8 cellular contexts compared by ENCODE assay signal in the genomic region with DNA sequence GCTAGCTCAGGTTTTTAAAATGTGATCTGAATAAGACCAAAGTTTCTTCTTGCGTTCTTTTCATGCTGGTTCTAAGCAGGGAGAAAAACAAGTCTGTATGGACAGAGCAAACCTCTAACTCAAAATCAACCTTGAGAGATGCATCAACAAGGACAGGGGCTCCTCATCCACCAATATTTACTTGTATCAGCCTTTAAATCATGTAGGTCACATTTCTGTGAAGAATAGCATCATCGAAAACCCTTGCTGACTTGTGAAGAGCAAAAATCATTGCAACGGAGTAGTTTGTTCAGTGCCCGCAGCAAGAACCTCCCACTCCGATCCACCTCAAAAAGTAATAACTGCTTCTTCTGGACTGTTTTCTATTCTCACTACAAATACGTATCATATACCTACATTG.
A peak's percentile ranks its signal among the peaks of the same experiment; 100 is the strongest.
DNase-seq lines count a peak whose midpoint lies in the region; ATAC-seq and TF ChIP-seq lines count a peak whose summit lies in the region.

No MANE protein-coding gene starts in this region.

- H3K4me3 ChIP-seq in fibroblast of pulmonary artery (replicated peaks; ENCODE audit: low read depth, low read length), result peak overlapping the region; percentile 81

- no peak for TF ChIP-seq CTCF in fibroblast of pulmonary artery (IDR thresholded peaks at IDR 0.05; ENCODE audit: low read length, missing control alignments)

- ATAC-seq in SK-N-SH treated with all-trans-retinoic acid at 6 μM for 48 hours (peak; percentile 9; the same call in 2 of the 3 replicates), HG02571 (IDR thresholded peaks at IDR 0.05; ENCODE audit: unreplicated experiment) (no peak)

- peak; percentile 36 for DNase-seq in EH (ENCODE audit: low read depth)
- peak; percentile 36 for DNase-seq in fibroblast of pulmonary artery (ENCODE audit: low read depth)
- DNase-seq in retina, result peak; percentile 29
- no peak for DNase-seq in OCI-M2 (lab: John Stamatoyannopoulos, UW; ENCODE audit: unreplicated experiment)
- no peak for DNase-seq in NCI-H69 (lab: John Stamatoyannopoulos, UW)
- no peak for DNase-seq in LoVo (ENCODE audit: low spot score)

TF ChIP-seq in SK-N-SH treated with all-trans-retinoic acid at 6 μM for 48 hours, 23 proteins besides CTCF, POLR2A, EP300 and RAD21:
- TF ChIP-seq ZFP3 (CRISPR knock-in tag; IDR thresholded peaks at IDR 0.05), result no peak
- TF ChIP-seq, protein P1, sequence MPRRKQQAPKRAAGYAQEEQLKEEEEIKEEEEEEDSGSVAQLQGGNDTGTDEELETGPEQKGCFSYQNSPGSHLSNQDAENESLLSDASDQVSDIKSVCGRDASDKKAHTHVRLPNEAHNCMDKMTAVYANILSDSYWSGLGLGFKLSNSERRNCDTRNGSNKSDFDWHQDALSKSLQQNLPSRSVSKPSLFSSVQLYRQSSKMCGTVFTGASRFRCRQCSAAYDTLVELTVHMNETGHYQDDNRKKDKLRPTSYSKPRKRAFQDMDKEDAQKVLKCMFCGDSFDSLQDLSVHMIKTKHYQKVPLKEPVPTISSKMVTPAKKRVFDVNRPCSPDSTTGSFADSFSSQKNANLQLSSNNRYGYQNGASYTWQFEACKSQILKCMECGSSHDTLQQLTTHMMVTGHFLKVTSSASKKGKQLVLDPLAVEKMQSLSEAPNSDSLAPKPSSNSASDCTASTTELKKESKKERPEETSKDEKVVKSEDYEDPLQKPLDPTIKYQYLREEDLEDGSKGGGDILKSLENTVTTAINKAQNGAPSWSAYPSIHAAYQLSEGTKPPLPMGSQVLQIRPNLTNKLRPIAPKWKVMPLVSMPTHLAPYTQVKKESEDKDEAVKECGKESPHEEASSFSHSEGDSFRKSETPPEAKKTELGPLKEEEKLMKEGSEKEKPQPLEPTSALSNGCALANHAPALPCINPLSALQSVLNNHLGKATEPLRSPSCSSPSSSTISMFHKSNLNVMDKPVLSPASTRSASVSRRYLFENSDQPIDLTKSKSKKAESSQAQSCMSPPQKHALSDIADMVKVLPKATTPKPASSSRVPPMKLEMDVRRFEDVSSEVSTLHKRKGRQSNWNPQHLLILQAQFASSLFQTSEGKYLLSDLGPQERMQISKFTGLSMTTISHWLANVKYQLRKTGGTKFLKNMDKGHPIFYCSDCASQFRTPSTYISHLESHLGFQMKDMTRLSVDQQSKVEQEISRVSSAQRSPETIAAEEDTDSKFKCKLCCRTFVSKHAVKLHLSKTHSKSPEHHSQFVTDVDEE (CRISPR knock-in tag; IDR thresholded peaks at IDR 0.05), result no peak
- TF ChIP-seq OSR1 (CRISPR knock-in tag; IDR thresholded peaks at IDR 0.05), result no peak
- no peak for TF ChIP-seq ZFP30 (CRISPR knock-in tag; IDR thresholded peaks at IDR 0.05)
- no peak for TF ChIP-seq ZNF8 (CRISPR knock-in tag; IDR thresholded peaks at IDR 0.05)
- TF ChIP-seq, protein P2, sequence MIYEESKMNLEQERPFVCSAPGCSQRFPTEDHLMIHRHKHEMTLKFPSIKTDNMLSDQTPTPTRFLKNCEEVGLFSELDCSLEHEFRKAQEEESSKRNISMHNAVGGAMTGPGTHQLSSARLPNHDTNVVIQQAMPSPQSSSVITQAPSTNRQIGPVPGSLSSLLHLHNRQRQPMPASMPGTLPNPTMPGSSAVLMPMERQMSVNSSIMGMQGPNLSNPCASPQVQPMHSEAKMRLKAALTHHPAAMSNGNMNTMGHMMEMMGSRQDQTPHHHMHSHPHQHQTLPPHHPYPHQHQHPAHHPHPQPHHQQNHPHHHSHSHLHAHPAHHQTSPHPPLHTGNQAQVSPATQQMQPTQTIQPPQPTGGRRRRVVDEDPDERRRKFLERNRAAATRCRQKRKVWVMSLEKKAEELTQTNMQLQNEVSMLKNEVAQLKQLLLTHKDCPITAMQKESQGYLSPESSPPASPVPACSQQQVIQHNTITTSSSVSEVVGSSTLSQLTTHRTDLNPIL (CRISPR knock-in tag; IDR thresholded peaks at IDR 0.05; ENCODE audit: low read depth), result no peak
- TF ChIP-seq BACH2 (CRISPR knock-in tag; IDR thresholded peaks at IDR 0.05; ENCODE audit: borderline replicate concordance), result no peak
- no peak for TF ChIP-seq POU6F1 (CRISPR knock-in tag; IDR thresholded peaks at IDR 0.05; ENCODE audit: borderline replicate concordance, low read depth)
- TF ChIP-seq ZNF565 (CRISPR knock-in tag; conservative IDR thresholded peaks at IDR 0.05; ENCODE audit: low read depth), result no peak
- no peak for TF ChIP-seq TCF4 (CRISPR knock-in tag; IDR thresholded peaks at IDR 0.05; ENCODE audit: borderline replicate concordance)
- no peak for TF ChIP-seq ESRRG (CRISPR knock-in tag; IDR thresholded peaks at IDR 0.05)
- TF ChIP-seq PPARA (CRISPR knock-in tag; IDR thresholded peaks at IDR 0.05; ENCODE audit: borderline replicate concordance), result no peak
- TF ChIP-seq, protein P3, sequence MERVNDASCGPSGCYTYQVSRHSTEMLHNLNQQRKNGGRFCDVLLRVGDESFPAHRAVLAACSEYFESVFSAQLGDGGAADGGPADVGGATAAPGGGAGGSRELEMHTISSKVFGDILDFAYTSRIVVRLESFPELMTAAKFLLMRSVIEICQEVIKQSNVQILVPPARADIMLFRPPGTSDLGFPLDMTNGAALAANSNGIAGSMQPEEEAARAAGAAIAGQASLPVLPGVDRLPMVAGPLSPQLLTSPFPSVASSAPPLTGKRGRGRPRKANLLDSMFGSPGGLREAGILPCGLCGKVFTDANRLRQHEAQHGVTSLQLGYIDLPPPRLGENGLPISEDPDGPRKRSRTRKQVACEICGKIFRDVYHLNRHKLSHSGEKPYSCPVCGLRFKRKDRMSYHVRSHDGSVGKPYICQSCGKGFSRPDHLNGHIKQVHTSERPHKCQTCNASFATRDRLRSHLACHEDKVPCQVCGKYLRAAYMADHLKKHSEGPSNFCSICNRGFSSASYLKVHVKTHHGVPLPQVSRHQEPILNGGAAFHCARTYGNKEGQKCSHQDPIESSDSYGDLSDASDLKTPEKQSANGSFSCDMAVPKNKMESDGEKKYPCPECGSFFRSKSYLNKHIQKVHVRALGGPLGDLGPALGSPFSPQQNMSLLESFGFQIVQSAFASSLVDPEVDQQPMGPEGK (CRISPR knock-in tag; IDR thresholded peaks at IDR 0.05; ENCODE audit: borderline replicate concordance), result no peak
- no peak for TF ChIP-seq ARNTL (CRISPR knock-in tag; IDR thresholded peaks at IDR 0.05; ENCODE audit: borderline replicate concordance, low read depth)
- no peak for TF ChIP-seq GLIS3 (CRISPR knock-in tag; IDR thresholded peaks at IDR 0.05)

Comparison
In these comparisons a context has a peak if more than half of its experiments do, and no peak if none do; other contexts are left out.
1. DNase-seq: peak in EH (single experiment), fibroblast of pulmonary artery (single experiment) and retina (single experiment); none in OCI-M2 (single experiment), NCI-H69 (single experiment) and LoVo (single experiment).